ENCODE assay signal across 30 cellular contexts in genomic region chr13:60426075-60426474, GRCh38.
"Had no signal": no experiment of that assay in that cellular context is flagged by ENCODE, and none has a peak within 500 bp of the region (broad histone marks: within the 10 kb centered on the region; RNA-seq: fewer than 3 reads in every experiment).

No MANE protein-coding gene starts in this region.

- H3K36me3 Mint-ChIP-seq: naive B cell had no signal

- H3K36me3 ChIP-seq: ascending aorta, cardiac muscle cell, pancreas, prostate gland, sigmoid colon, transverse colon had no signal

- H3K27me3 ChIP-seq: ascending aorta, cardiac muscle cell, pancreas, sigmoid colon, testis, transverse colon had no signal

- H3K27me3 Mint-ChIP-seq: activated CD4-positive, alpha-beta memory T cell treated with anti-CD3 and anti-CD28 coated beads, Interleukin-2, amount 10 ng/mL, durations not matched to agents 7 days and 5 days; activated CD4-positive, alpha-beta T cell treated with anti-CD3 and anti-CD28 coated beads, Interleukin-2, amount 10 ng/mL, durations not matched to agents 24 days and 14 days; activated naive CD4-positive, alpha-beta T cell treated with anti-CD3 and anti-CD28 coated beads, Interleukin-2, amount 10 ng/mL, durations not matched to agents 7 days and 5 days; activated naive CD8-positive, alpha-beta T cell treated with anti-CD3 and anti-CD28 coated beads, Interleukin-2, amount 10 ng/mL, durations not matched to agents 7 days and 5 days; brain; naive B cell had no signal

- H3K4me3 ChIP-seq: ascending aorta, cardiac muscle cell, pancreas, prostate gland, sigmoid colon, testis, transverse colon had no signal

- ATAC-seq: pancreas had no signal

- H3K4me3 Mint-ChIP-seq: activated CD4-positive, alpha-beta memory T cell treated with anti-CD3 and anti-CD28 coated beads, Interleukin-2, amount 10 ng/mL, durations not matched to agents 7 days and 5 days; activated CD4-positive, alpha-beta T cell treated with anti-CD3 and anti-CD28 coated beads, Interleukin-2, amount 10 ng/mL, durations not matched to agents 24 days and 14 days; activated naive CD4-positive, alpha-beta T cell treated with anti-CD3 and anti-CD28 coated beads, Interleukin-2, amount 10 ng/mL, durations not matched to agents 7 days and 5 days; activated naive CD8-positive, alpha-beta T cell treated with anti-CD3 and anti-CD28 coated beads, Interleukin-2, amount 10 ng/mL, durations not matched to agents 7 days and 5 days; activated T-helper 1 cell treated with anti-CD3 and anti-CD28 coated beads, Interleukin-12 subunit alpha, Interleukin-12 subunit beta, Interleukin-2, Interleukin-4 antibody, amounts not matched to agents 30 ng/mL and 10 ng/mL and 1 ng/mL, durations not matched to agents 14 hours and 24 hours and 36 hours; brain; naive B cell; neural crest cell had no signal

- DNase-seq: activated CD4-positive, alpha-beta memory T cell treated with anti-CD3 and anti-CD28 coated beads, Interleukin-2, amount 10 ng/mL, durations not matched to agents 7 days and 5 days; activated CD4-positive, alpha-beta T cell treated with anti-CD3 and anti-CD28 coated beads, Interleukin-2, amount 10 ng/mL, durations not matched to agents 24 days and 14 days; activated CD4-positive, CD25-positive, alpha-beta regulatory T cell treated with anti-CD3 and anti-CD28 coated beads, Interleukin-2, amount 50 U/mL, for 72 hours; activated gamma-delta T cell; activated naive CD4-positive, alpha-beta T cell treated with anti-CD3 and anti-CD28 coated beads, Interleukin-2, amount 10 ng/mL, durations not matched to agents 7 days and 5 days; activated naive CD8-positive, alpha-beta T cell treated with anti-CD3 and anti-CD28 coated beads, Interleukin-2, amount 10 ng/mL, durations not matched to agents 7 days and 5 days; cortex of kidney; head of caudate nucleus; hippocampal formation; kidney; left colon; mammary epithelial cell; naive B cell; nucleus accumbens; pancreas; sigmoid colon; small intestine; stimulated activated CD4-positive, alpha-beta T cell treated with anti-CD3 and anti-CD28 coated beads, Interleukin-1b, Interleukin-23, amount 100 ng/mL, for 48 hours; stimulated activated naive CD4-positive, alpha-beta T cell treated with Interleukin-2 at 50 U/mL for 16 hours; T-helper 1 cell; T1000; testis; transverse colon had no signal

- H3K9me3 Mint-ChIP-seq: activated CD4-positive, alpha-beta T cell treated with anti-CD3 and anti-CD28 coated beads, Interleukin-2, amount 10 ng/mL, durations not matched to agents 24 days and 14 days; activated T-helper 1 cell treated with anti-CD3 and anti-CD28 coated beads, Interleukin-12 subunit alpha, Interleukin-12 subunit beta, Interleukin-2, Interleukin-4 antibody, amounts not matched to agents 30 ng/mL and 10 ng/mL and 1 ng/mL, durations not matched to agents 14 hours and 24 hours and 36 hours; neural crest cell had no signal

- H3K27ac Mint-ChIP-seq: activated CD4-positive, alpha-beta memory T cell treated with anti-CD3 and anti-CD28 coated beads, Interleukin-2, amount 10 ng/mL, durations not matched to agents 7 days and 5 days; activated CD4-positive, alpha-beta T cell treated with anti-CD3 and anti-CD28 coated beads, Interleukin-2, amount 10 ng/mL, durations not matched to agents 24 days and 14 days; activated naive CD4-positive, alpha-beta T cell treated with anti-CD3 and anti-CD28 coated beads, Interleukin-2, amount 10 ng/mL, durations not matched to agents 7 days and 5 days; activated naive CD8-positive, alpha-beta T cell treated with anti-CD3 and anti-CD28 coated beads, Interleukin-2, amount 10 ng/mL, durations not matched to agents 7 days and 5 days; activated T-helper 1 cell treated with anti-CD3 and anti-CD28 coated beads, Interleukin-12 subunit alpha, Interleukin-12 subunit beta, Interleukin-2, Interleukin-4 antibody, amounts not matched to agents 30 ng/mL and 10 ng/mL and 1 ng/mL, durations not matched to agents 14 hours and 24 hours and 36 hours; brain had no signal

- H3K9me3 ChIP-seq: ascending aorta, pancreas, prostate gland, sigmoid colon, testis, transverse colon had no signal

- FAIRE-seq: endothelial cell of umbilical vein, kidney, pancreas, small intestine had no signal

- H3K27ac ChIP-seq: ascending aorta, cardiac muscle cell, pancreas, prostate gland, sigmoid colon, testis, transverse colon had no signal

- H3K4me1 ChIP-seq: prostate gland, testis had no signal
